ENCODE assay signal across 8 cellular contexts in genomic region chr3:114290911-114291901, GRCh38. TPM values are rescaled to one million over a fixed set of nuclear protein-coding genes. Genes with fewer than 3 reads are reported as not detected.
DNase-seq lines count a peak whose midpoint lies in the region; ATAC-seq and TF ChIP-seq lines count a peak whose summit lies in the region.

No MANE protein-coding gene starts in this region.

- H3K27me3 ChIP-seq in Caco-2 (replicated peaks; ENCODE audit: control insufficient read depth, insufficient read depth, low read length) (no peaks in the 10 kb centered on the region), neural progenitor cell (no peaks in the 10 kb centered on the region)

- no peaks in the 10 kb centered on the region for H3K4me1 Mint-ChIP-seq in Caco-2 (ENCODE audit: low read depth, unreplicated experiment)
- H3K4me1 Mint-ChIP-seq in neural progenitor cell: no peaks in the 10 kb centered on the region

- H3K9me3 Mint-ChIP-seq in Caco-2 (ENCODE audit: unreplicated experiment): no peaks in the 10 kb centered on the region
- no peaks in the 10 kb centered on the region for H3K9me3 Mint-ChIP-seq in neural progenitor cell

- H2AFZ ChIP-seq in neural progenitor cell (replicated peaks): peak overlapping the region; percentile 12

- ATAC-seq in GM19452 (IDR thresholded peaks at IDR 0.05; ENCODE audit: unreplicated experiment) (peak; percentile 90), HG03469 (IDR thresholded peaks at IDR 0.05; ENCODE audit: unreplicated experiment) (peak; percentile 80)

- H3K4me2 ChIP-seq in neural progenitor cell: no peak overlapping the region

- H3K4me3 ChIP-seq in Caco-2 (ENCODE audit: low read depth, low read length) (no peak overlapping the region), neural progenitor cell (no peak overlapping the region)

- peak; percentile 75 to 83 for TF ChIP-seq CTCF in Caco-2 (IDR thresholded peaks at IDR 0.05; ENCODE audit: insufficient read depth in 1 of 2, low read depth in 1 of 2, low read length in 1 of 2, severe bottlenecking in 1 of 2, unreplicated experiment in 1 of 2)
- TF ChIP-seq CTCF in neural progenitor cell (IDR thresholded peaks at IDR 0.05): peak; percentile 91

- H3K36me3 Mint-ChIP-seq in Caco-2 (ENCODE audit: insufficient read depth, unreplicated experiment) (no peaks in the 10 kb centered on the region), neural progenitor cell (no peaks in the 10 kb centered on the region)

- H3K79me2 ChIP-seq in neural progenitor cell (ENCODE audit: low read depth): no peaks in the 10 kb centered on the region

- no peak overlapping the region for H3K9ac ChIP-seq in neural progenitor cell

- H3K36me3 ChIP-seq in Caco-2 (ENCODE audit: control insufficient read depth, insufficient read depth, low read length): no peaks in the 10 kb centered on the region
- H3K36me3 ChIP-seq in neural progenitor cell: no peaks in the 10 kb centered on the region

- BruUV-seq in Caco-2 (replicated peaks; lab: Mats Ljungman, UMichigan): no TSS peak

- intact Hi-C loops in Caco-2 (cut with micrococcal nuclease; ENCODE audit: unreplicated experiment): no loop called here

- peaks cover 4% of the 10 kb centered on the region for H3K27me3 Mint-ChIP-seq in Caco-2 (ENCODE audit: insufficient read depth, unreplicated experiment)
- H3K27me3 Mint-ChIP-seq in neural progenitor cell (ENCODE audit: insufficient read depth, low read depth): peaks cover 3% of the 10 kb centered on the region

- H3K4me1 ChIP-seq in Caco-2 (no peaks in the 10 kb centered on the region), neural progenitor cell (no peaks in the 10 kb centered on the region)

- no peaks in the 10 kb centered on the region for H3K9me3 ChIP-seq in Caco-2
- H3K9me3 ChIP-seq in neural progenitor cell (ENCODE audit: low read depth): no peaks in the 10 kb centered on the region

- H3K27ac Mint-ChIP-seq in Caco-2 (ENCODE audit: unreplicated experiment) (no peak overlapping the region), neural progenitor cell (no peak overlapping the region)

- H3K27ac ChIP-seq in neural progenitor cell (no peak overlapping the region), substantia nigra (ENCODE audit: low read depth, low read length, poor library complexity, severe bottlenecking) (no peak overlapping the region)

- CTCF ChIA-PET in Caco-2 (lab: Charles Lee): interaction anchor here (1.4 to 1.8 kb wide), 2 partner anchors 8 to 20 kb away, joined by 3 to 14 read pairs; no protein-coding TSS in a partner anchor

- POLR2A ChIA-PET in Caco-2 (lab: Charles Lee): no interaction called here

- no peak overlapping the region for H3K4me3 Mint-ChIP-seq in Caco-2 (ENCODE audit: unreplicated experiment)
- H3K4me3 Mint-ChIP-seq in neural progenitor cell: no peak overlapping the region

- no peaks in the 10 kb centered on the region for H4K20me1 ChIP-seq in neural progenitor cell (ENCODE audit: low read depth)

- no peaks in the 10 kb centered on the region for H3F3A ChIP-seq in neural progenitor cell (ENCODE audit: low read depth)

- DNase-seq in Caco-2 (peak; percentile 65 to 75), NOMO-1 treated with dmso at 0.1 percent for 144 hours (lab: John Stamatoyannopoulos, UW; ENCODE audit: unreplicated experiment) (peak; percentile 18), fibroblast of gingiva (ENCODE audit: low read depth) (peak; percentile 23), neural progenitor cell (ENCODE audit: low spot score) (peak; percentile 86), substantia nigra (lab: John Stamatoyannopoulos, UW) (peak in 36 of 49 donors; percentile 1 to 55 (median 17))
- peak; percentile 89 for DNase-seq in activated CD8-positive, alpha-beta memory T cell treated with anti-CD3 and anti-CD28 coated beads, Interleukin-2, amount 50 U/mL, for 24 hours (ENCODE audit: extremely low read depth)

RNA-seq across cellular contexts. Expression of gene TIGIT, which starts 2.6 kb away (rescaled TPM):
- total RNA-seq in Caco-2 (2022): not detected in 2 replicates
- not detected in 2 replicates for total RNA-seq in neural progenitor cell (ENCODE audit: low replicate concordance)

RNA-seq across cellular contexts. Expression of gene ZNF80, which starts 53.8 kb away (rescaled TPM):
- total RNA-seq in Caco-2 (2022) (not detected in 2 replicates), neural progenitor cell (ENCODE audit: low replicate concordance) (not detected in 2 replicates)

Comparison
In these comparisons a context has a peak if more than half of its experiments do, and no peak if none do; other contexts are left out.
1. DNase-seq: peak in every context shown above with its lines; median percentile 89 in activated CD8-positive, alpha-beta memory T cell treated with anti-CD3 and anti-CD28 coated beads, Interleukin-2, amount 50 U/mL, for 24 hours; 86 in neural progenitor cell; 70 in Caco-2; 23 in fibroblast of gingiva; 18 in NOMO-1 treated with dmso at 0.1 percent for 144 hours; 17 in substantia nigra.